20 cellular contexts compared by ENCODE assay signal in the genomic region with DNA sequence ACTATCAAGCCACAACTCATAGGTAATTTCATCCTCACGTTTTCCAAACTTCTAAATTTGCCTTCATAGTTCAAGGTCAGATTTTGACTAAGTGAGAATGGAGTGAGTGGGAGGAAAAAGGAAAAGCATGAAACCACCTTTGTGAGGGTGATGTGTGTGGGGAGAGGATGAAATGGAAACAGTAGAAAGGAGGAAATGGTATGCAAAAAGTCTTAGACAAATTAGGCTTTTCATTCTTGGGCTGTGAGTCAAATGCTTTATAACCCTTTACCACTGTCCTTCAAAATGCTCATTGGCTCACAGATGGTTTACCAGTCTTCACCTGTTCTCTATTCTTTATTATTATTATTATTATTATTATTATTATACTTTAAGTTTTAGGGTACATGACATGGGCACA.
DNase-seq lines count a peak whose midpoint lies in the region; ATAC-seq lines count a peak whose summit lies in the region.
"Had no signal": no experiment of that assay in that cellular context is flagged by ENCODE, and none has a peak within 500 bp of the region (broad histone marks: within the 10 kb centered on the region; RNA-seq: fewer than 3 reads in every experiment).

No MANE protein-coding gene starts in this region.

- DNase-seq in retina: no peak
- DNase-seq: Caco-2; CD4-positive, CD25-positive, alpha-beta regulatory T cell; DMS 273 treated with DMSO at 0.1 percent for 48 hours; DND-41; NCI-H1105; NCI-H146; NCI-H2029; NCI-H226; NCI-H510A treated with DMSO at 0.1 percent for 48 hours; NCI-H748 treated with DMSO at 0.1 percent for 48 hours; SHP77 treated with DMSO at 0.1 percent for 48 hours had no signal

- peak; percentile 76 for ATAC-seq in GM19328 (IDR thresholded peaks at IDR 0.05; ENCODE audit: unreplicated experiment)
- ATAC-seq in GM21576 (IDR thresholded peaks at IDR 0.05; ENCODE audit: unreplicated experiment): peak; percentile 49
- ATAC-seq in HG02884 (IDR thresholded peaks at IDR 0.05; ENCODE audit: unreplicated experiment): peak; percentile 72
- ATAC-seq in HG03520 (IDR thresholded peaks at IDR 0.05; ENCODE audit: unreplicated experiment): peak; percentile 62
- no peak for ATAC-seq in GM18909 (IDR thresholded peaks at IDR 0.05; ENCODE audit: poor library complexity, unreplicated experiment)
- no peak for ATAC-seq in GM21526 (IDR thresholded peaks at IDR 0.05; ENCODE audit: low FRiP score, unreplicated experiment)
- no peak for ATAC-seq in GM18907 (IDR thresholded peaks at IDR 0.05; ENCODE audit: unreplicated experiment)
- ATAC-seq: GM12878 had no signal

Comparison
In these comparisons a context has a peak if more than half of its experiments do, and no peak if none do; other contexts are left out.
1. ATAC-seq: peak in GM19328 (single experiment), GM21576 (single experiment), HG02884 (single experiment) and HG03520 (single experiment); none in GM18909 (single experiment), GM21526 (single experiment) and GM18907 (single experiment).